In the genomic region with DNA sequence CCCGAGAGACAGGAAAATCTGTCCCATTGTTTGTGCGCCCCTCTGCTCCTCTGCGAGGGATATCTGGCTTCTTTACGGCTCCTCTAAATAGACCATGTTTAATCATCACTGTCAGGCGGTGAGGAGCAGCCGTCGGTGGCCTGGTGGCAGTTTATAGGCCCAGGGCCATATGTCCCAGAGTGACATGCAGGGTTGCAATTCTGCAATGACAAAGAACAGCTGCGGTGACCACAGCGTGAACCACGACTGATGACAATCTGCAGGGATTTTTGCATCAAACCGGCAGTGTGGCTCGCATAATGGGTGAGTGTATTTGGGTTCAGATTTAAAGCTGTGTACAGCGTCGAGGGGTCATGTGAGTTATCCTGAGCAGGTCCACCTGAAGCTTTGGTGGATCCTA, we compare ENCODE assay signal across 30 cellular contexts. TPM values are rescaled to one million over a fixed set of nuclear protein-coding genes. Genes with fewer than 3 reads are reported as not detected.
DNase-seq lines count a peak whose midpoint lies in the region; ATAC-seq and TF ChIP-seq lines count a peak whose summit lies in the region.
"Had no signal": no experiment of that assay in that cellular context is flagged by ENCODE, and none has a peak within 500 bp of the region (broad histone marks: within the 10 kb centered on the region; RNA-seq: fewer than 3 reads in every experiment).

No MANE protein-coding gene starts in this region.

- H3K9ac ChIP-seq in DND-41 (ENCODE audit: low read depth, low read length) (no peak overlapping the region), colonic mucosa (ENCODE audit: low read depth in 2 of 2, low read length in 2 of 2) (no peak overlapping the region)
- H3K9ac ChIP-seq: parathyroid adenoma had no signal

- no peak overlapping the region for H3K4me2 ChIP-seq in DND-41 (ENCODE audit: insufficient read depth, low read length)

- no peak overlapping the region for H3K4me3 Mint-ChIP-seq in activated CD4-positive, alpha-beta T cell treated with anti-CD3 and anti-CD28 coated beads, Interleukin-2, amount 10 ng/mL, durations not matched to agents 24 days and 14 days
- H3K4me3 Mint-ChIP-seq in activated CD4-positive, alpha-beta memory T cell treated with anti-CD3 and anti-CD28 coated beads for 36 hours: no peak overlapping the region
- H3K4me3 Mint-ChIP-seq in osteocyte (ENCODE audit: unreplicated experiment): no peak overlapping the region
- H3K4me3 Mint-ChIP-seq: CD8-positive, alpha-beta T cell; naive thymus-derived CD8-positive, alpha-beta T cell had no signal

- H3K4me1 ChIP-seq in DND-41 (ENCODE audit: insufficient read depth, low read length): 0 out of 2 replicates have a peak, but pooled peaks cover 5% of the 10 kb centered on the region
- H3K4me1 ChIP-seq in colonic mucosa: no peaks in the 10 kb centered on the region
- H3K4me1 ChIP-seq: adrenal gland, left ventricle myocardium inferior, parathyroid adenoma, transverse colon had no signal

- no peak for TF ChIP-seq CTCF in DND-41 (IDR thresholded peaks at IDR 0.05; ENCODE audit: borderline replicate concordance, extremely low read depth, low read length, poor library complexity, severe bottlenecking)
- TF ChIP-seq CTCF in colonic mucosa (IDR thresholded peaks at IDR 0.05): no peak
- no peak for TF ChIP-seq CTCF in osteocyte (IDR thresholded peaks at IDR 0.05)

- H3K9me3 ChIP-seq in DND-41 (ENCODE audit: insufficient read depth, low read length, severe bottlenecking) (no peaks in the 10 kb centered on the region), colonic mucosa (no peaks in the 10 kb centered on the region)
- H3K9me3 ChIP-seq: adrenal gland, left ventricle myocardium inferior, transverse colon had no signal

- no peaks in the 10 kb centered on the region for H3K79me2 ChIP-seq in DND-41 (ENCODE audit: insufficient read depth, low read length)
- H3K79me2 ChIP-seq: parathyroid adenoma had no signal

- no peaks in the 10 kb centered on the region for H4K20me1 ChIP-seq in DND-41 (ENCODE audit: insufficient read depth, low read length)

- POLR2A ChIA-PET in activated CD4-positive, alpha-beta memory T cell treated with anti-CD3 and anti-CD28 coated beads for 36 hours (lab: Charles Lee): no interaction called here

- peaks cover 2% of the 10 kb centered on the region for H3K27me3 Mint-ChIP-seq in activated CD4-positive, alpha-beta T cell treated with anti-CD3 and anti-CD28 coated beads, Interleukin-2, amount 10 ng/mL, durations not matched to agents 24 days and 14 days
- no peaks in the 10 kb centered on the region for H3K27me3 Mint-ChIP-seq in activated CD4-positive, alpha-beta memory T cell treated with anti-CD3 and anti-CD28 coated beads for 36 hours
- no peaks in the 10 kb centered on the region for H3K27me3 Mint-ChIP-seq in osteocyte (ENCODE audit: unreplicated experiment)
- H3K27me3 Mint-ChIP-seq: naive thymus-derived CD8-positive, alpha-beta T cell had no signal

- peak; percentile 74 for ATAC-seq in DND-41 (ENCODE audit: insufficient read depth, low read depth)
- ATAC-seq: CD8-positive, alpha-beta T cell; HCT116; naive thymus-derived CD8-positive, alpha-beta T cell; right cardiac atrium had no signal

- DNase-seq in activated CD4-positive, alpha-beta T cell treated with anti-CD3 and anti-CD28 coated beads, Interleukin-2, amount 10 ng/mL, durations not matched to agents 24 days and 14 days: peak; percentile 67
- DNase-seq in activated CD4-positive, alpha-beta T cell treated with anti-CD3 and anti-CD28 coated beads for 4 hours: no peak
- DNase-seq in DND-41 (peak; percentile 52), myocyte (ENCODE audit: low read depth) (peak; percentile 66), colonic mucosa (no peak), osteocyte (ENCODE audit: extremely low spot score, unreplicated experiment) (no peak), NCI-H1436 (lab: John Stamatoyannopoulos, UW) (no peak)
- peak; percentile 43 for DNase-seq in activated CD4-positive, alpha-beta memory T cell treated with anti-CD3 and anti-CD28 coated beads for 36 hours
- DNase-seq: activated effector memory CD4-positive, alpha-beta T cell treated with Interleukin-2 at 50 U/mL for 16 hours; AML-193; brain microvascular endothelial cell; CD8-positive, alpha-beta T cell; effector CD8-positive, alpha-beta T cell; foreskin fibroblast; GDM1; left ventricle myocardium inferior; naive thymus-derived CD8-positive, alpha-beta T cell; NCI-H1105; NCI-H2029; NCI-H226; NCI-H748 treated with DMSO at 0.1 percent for 48 hours; right cardiac atrium; RPMI8226; stimulated activated CD4-positive, alpha-beta T cell treated with anti-CD3 and anti-CD28 coated beads, Interleukin-12 subunit alpha, Interleukin-12 subunit beta, amount 100 ng/mL, for 4 hours; transverse colon; WERI-Rb-1 had no signal

- H3K4me3 ChIP-seq in DND-41 (ENCODE audit: low read depth in 1 of 2, low read length in 2 of 2) (no peak overlapping the region), colonic mucosa (no peak overlapping the region)
- H3K4me3 ChIP-seq: adrenal gland, left ventricle myocardium inferior, SK-N-MC, transverse colon had no signal

- peaks cover 9% of the 10 kb centered on the region for H3K36me3 Mint-ChIP-seq in activated CD4-positive, alpha-beta T cell treated with anti-CD3 and anti-CD28 coated beads, Interleukin-2, amount 10 ng/mL, durations not matched to agents 24 days and 14 days (ENCODE audit: low read depth)
- peaks cover 9% of the 10 kb centered on the region for H3K36me3 Mint-ChIP-seq in activated CD4-positive, alpha-beta memory T cell treated with anti-CD3 and anti-CD28 coated beads for 36 hours
- H3K36me3 Mint-ChIP-seq in osteocyte (ENCODE audit: unreplicated experiment): no peaks in the 10 kb centered on the region

- H3K4me1 Mint-ChIP-seq in activated CD4-positive, alpha-beta T cell treated with anti-CD3 and anti-CD28 coated beads, Interleukin-2, amount 10 ng/mL, durations not matched to agents 24 days and 14 days: peaks cover 18% of the 10 kb centered on the region
- no peaks in the 10 kb centered on the region for H3K4me1 Mint-ChIP-seq in activated CD4-positive, alpha-beta memory T cell treated with anti-CD3 and anti-CD28 coated beads for 36 hours (ENCODE audit: low read depth)
- no peaks in the 10 kb centered on the region for H3K4me1 Mint-ChIP-seq in osteocyte (ENCODE audit: unreplicated experiment)

- no peak overlapping the region for H2AFZ ChIP-seq in DND-41 (ENCODE audit: low read depth, low read length)
- H2AFZ ChIP-seq: parathyroid adenoma had no signal

- CTCF ChIA-PET in activated CD4-positive, alpha-beta memory T cell treated with anti-CD3 and anti-CD28 coated beads for 36 hours (lab: Charles Lee): no interaction called here

- H3K27me3 ChIP-seq in DND-41 (ENCODE audit: insufficient read depth, low read length, poor library complexity): no peaks in the 10 kb centered on the region
- no peaks in the 10 kb centered on the region for H3K27me3 ChIP-seq in colonic mucosa
- H3K27me3 ChIP-seq: adrenal gland, brain microvascular endothelial cell, transverse colon had no signal

- H3K36me3 ChIP-seq in DND-41 (ENCODE audit: insufficient read depth, low read length) (no peaks in the 10 kb centered on the region), colonic mucosa (no peaks in the 10 kb centered on the region)
- H3K36me3 ChIP-seq: adrenal gland, brain microvascular endothelial cell, left ventricle myocardium inferior, transverse colon, WERI-Rb-1 had no signal

- intact Hi-C loops in activated CD4-positive, alpha-beta T cell treated with anti-CD3 and anti-CD28 coated beads, Interleukin-2, amount 10 ng/mL, durations not matched to agents 24 days and 14 days (cut with micrococcal nuclease): no loop called here
- intact Hi-C loops in activated CD4-positive, alpha-beta memory T cell treated with anti-CD3 and anti-CD28 coated beads for 36 hours (cut with micrococcal nuclease): no loop called here
- intact Hi-C loops in colonic mucosa (cut with DNase I): no loop called here

- H3K9me3 Mint-ChIP-seq in activated CD4-positive, alpha-beta T cell treated with anti-CD3 and anti-CD28 coated beads, Interleukin-2, amount 10 ng/mL, durations not matched to agents 24 days and 14 days: peaks cover 5% of the 10 kb centered on the region
- H3K9me3 Mint-ChIP-seq in activated CD4-positive, alpha-beta memory T cell treated with anti-CD3 and anti-CD28 coated beads for 36 hours: no peaks in the 10 kb centered on the region
- no peaks in the 10 kb centered on the region for H3K9me3 Mint-ChIP-seq in osteocyte (ENCODE audit: unreplicated experiment)
- H3K9me3 Mint-ChIP-seq: CD8-positive, alpha-beta T cell had no signal

- H3K27ac ChIP-seq in DND-41 (ENCODE audit: low read length) (no peak overlapping the region), colonic mucosa (no peak overlapping the region)
- H3K27ac ChIP-seq: adrenal gland, brain microvascular endothelial cell, left ventricle myocardium inferior, parathyroid adenoma, SK-N-MC, transverse colon, WERI-Rb-1 had no signal

- no peak overlapping the region for H3K27ac Mint-ChIP-seq in activated CD4-positive, alpha-beta T cell treated with anti-CD3 and anti-CD28 coated beads, Interleukin-2, amount 10 ng/mL, durations not matched to agents 24 days and 14 days
- H3K27ac Mint-ChIP-seq in activated CD4-positive, alpha-beta memory T cell treated with anti-CD3 and anti-CD28 coated beads for 36 hours: no peak overlapping the region
- no peak overlapping the region for H3K27ac Mint-ChIP-seq in osteocyte (ENCODE audit: unreplicated experiment)
- H3K27ac Mint-ChIP-seq: CD8-positive, alpha-beta T cell; naive thymus-derived CD8-positive, alpha-beta T cell had no signal

RNA-seq across cellular contexts. Expression of gene GATA3, which starts 41.5 kb away (rescaled TPM):
- 79.7 and 81.0 TPM in 2 replicates for total RNA-seq in activated CD4-positive, alpha-beta T cell treated with anti-CD3 and anti-CD28 coated beads, Interleukin-2, amount 10 ng/mL, durations not matched to agents 24 days and 14 days
- 10 to 100 TPM; 46.3 to 47.4 TPM for total RNA-seq in activated CD4-positive, alpha-beta memory T cell treated with anti-CD3 and anti-CD28 coated beads for 36 hours
- total RNA-seq in myocyte (0.11 TPM in 1 of 2 replicates, not detected in the other), colonic mucosa (under 1 TPM; 0.48 to 0.54 TPM), osteocyte (not detected in 2 replicates)
- 0.05 TPM for polyA plus RNA-seq in myocyte (2012)

Comparison
In these comparisons a context has a peak if more than half of its experiments do, and no peak if none do; other contexts are left out.
1. DNase-seq: peak in activated CD4-positive, alpha-beta T cell treated with anti-CD3 and anti-CD28 coated beads, Interleukin-2, amount 10 ng/mL, durations not matched to agents 24 days and 14 days (single experiment), DND-41 (single experiment), activated CD4-positive, alpha-beta memory T cell treated with anti-CD3 and anti-CD28 coated beads for 36 hours (single experiment) and myocyte (single experiment); none in activated CD4-positive, alpha-beta T cell treated with anti-CD3 and anti-CD28 coated beads for 4 hours (0 of 2), colonic mucosa (single experiment), osteocyte (single experiment) and NCI-H1436 (single experiment).
2. RNA of gene GATA3, which starts 41.5 kb away (total RNA-seq): 79.7 to 81.0 TPM in activated CD4-positive, alpha-beta T cell treated with anti-CD3 and anti-CD28 coated beads, Interleukin-2, amount 10 ng/mL, durations not matched to agents 24 days and 14 days and 46.3 to 47.4 TPM in activated CD4-positive, alpha-beta memory T cell treated with anti-CD3 and anti-CD28 coated beads for 36 hours; 0.48 to 0.54 TPM in colonic mucosa, 0.11 TPM in myocyte and not detected in osteocyte; every median in the first group is over 10 times any median in the second.